ENCODE assay signal across 22 cellular contexts in genomic region chr7:101519324-101520017, GRCh38.
DNase-seq lines count a peak whose midpoint lies in the region; ATAC-seq, FAIRE-seq and TF ChIP-seq lines count a peak whose summit lies in the region.
"Had no signal": no experiment of that assay in that cellular context is flagged by ENCODE, and none has a peak within 500 bp of the region (broad histone marks: within the 10 kb centered on the region; RNA-seq: fewer than 3 reads in every experiment).

No MANE protein-coding gene starts in this region.

- no peaks in the 10 kb centered on the region for H3K9me3 ChIP-seq in astrocyte (ENCODE audit: insufficient read depth, low read depth, low read length)

- no peaks in the 10 kb centered on the region for H4K20me1 ChIP-seq in astrocyte (ENCODE audit: insufficient read depth, low read length)

- H3K79me2 ChIP-seq in astrocyte (ENCODE audit: insufficient read depth, low read length): no peaks in the 10 kb centered on the region

- ATAC-seq in GM21825 (IDR thresholded peaks at IDR 0.05; ENCODE audit: unreplicated experiment): no peak
- no peak for ATAC-seq in GM18498 (IDR thresholded peaks at IDR 0.05; ENCODE audit: unreplicated experiment)

- H3K36me3 Mint-ChIP-seq in astrocyte (ENCODE audit: low read depth, unreplicated experiment): peaks cover 2% of the 10 kb centered on the region
- H3K36me3 Mint-ChIP-seq in MCF 10A (ENCODE audit: insufficient read depth, unreplicated experiment): no peaks in the 10 kb centered on the region
- H3K36me3 Mint-ChIP-seq: immature natural killer cell had no signal

- H3K4me1 Mint-ChIP-seq in astrocyte (ENCODE audit: low read depth, unreplicated experiment): no peaks in the 10 kb centered on the region
- no peaks in the 10 kb centered on the region for H3K4me1 Mint-ChIP-seq in MCF 10A (ENCODE audit: insufficient read depth, unreplicated experiment)
- H3K4me1 Mint-ChIP-seq: immature natural killer cell had no signal

- H3K27ac Mint-ChIP-seq in astrocyte (ENCODE audit: unreplicated experiment): no peak overlapping the region
- H3K27ac Mint-ChIP-seq in MCF 10A (ENCODE audit: low read depth, unreplicated experiment): no peak overlapping the region
- H3K27ac Mint-ChIP-seq: CD4-positive, alpha-beta T cell; immature natural killer cell had no signal

- H3K4me3 ChIP-seq in astrocyte (ENCODE audit: insufficient read depth, low read depth, low read length): no peak overlapping the region
- H3K4me3 ChIP-seq: breast epithelium, sigmoid colon had no signal

- H2AFZ ChIP-seq in astrocyte (ENCODE audit: low read depth, low read length): no peak overlapping the region

- no peaks in the 10 kb centered on the region for H3K36me3 ChIP-seq in astrocyte (ENCODE audit: insufficient read depth, low read length)
- H3K36me3 ChIP-seq: breast epithelium, sigmoid colon had no signal

- H3K4me3 Mint-ChIP-seq in astrocyte (ENCODE audit: unreplicated experiment): no peak overlapping the region
- H3K4me3 Mint-ChIP-seq in MCF 10A (ENCODE audit: unreplicated experiment): no peak overlapping the region
- H3K4me3 Mint-ChIP-seq: CD4-positive, alpha-beta T cell; immature natural killer cell had no signal

- peak; percentile 87 for DNase-seq in AG09319 (ENCODE audit: extremely low read depth, low read depth)
- DNase-seq in GOT3 (lab: John Stamatoyannopoulos, UW): peak; percentile 26
- peak; percentile 60 for DNase-seq in astrocyte (ENCODE audit: low read depth)
- DNase-seq in iris pigment epithelial cell (ENCODE audit: low read depth): peak; percentile 40
- no peak for DNase-seq in NCI-H1694 (lab: John Stamatoyannopoulos, UW)
- DNase-seq in MCF 10A (ENCODE audit: unreplicated experiment): no peak
- DNase-seq: activated CD4-positive, CD25-positive, alpha-beta regulatory T cell treated with anti-CD3 and anti-CD28 coated beads, Interleukin-2, amount 50 U/mL, for 72 hours; activated naive CD4-positive, alpha-beta T cell; CD4-positive, alpha-beta T cell; DND-41; effector CD8-positive, alpha-beta T cell; immature natural killer cell; NCI-H146; NCI-H774; nucleus accumbens; RPMI8226; sigmoid colon; T-helper 1 cell had no signal

- H3K27me3 Mint-ChIP-seq in astrocyte (ENCODE audit: low read depth, unreplicated experiment): peaks cover 41% of the 10 kb centered on the region
- H3K27me3 Mint-ChIP-seq in MCF 10A (ENCODE audit: insufficient read depth, unreplicated experiment): peaks cover 67% of the 10 kb centered on the region
- H3K27me3 Mint-ChIP-seq: CD4-positive, alpha-beta T cell had no signal

- no peak overlapping the region for H3K9ac ChIP-seq in astrocyte (ENCODE audit: low read length)

- H3K27ac ChIP-seq in astrocyte (ENCODE audit: low read depth, low read length): no peak overlapping the region
- H3K27ac ChIP-seq: breast epithelium, sigmoid colon had no signal

- CTCF ChIA-PET in MCF 10A (lab: Yijun Ruan, JAX): interaction anchor here (0.5 to 1.4 kb wide), 8 partner anchors 10 to 228 kb away, joined by 3 to 7 read pairs (median 3); partner anchors contain the start of gene COL26A1

- H3K9me3 Mint-ChIP-seq in astrocyte (ENCODE audit: unreplicated experiment): peaks cover 3% of the 10 kb centered on the region
- H3K9me3 Mint-ChIP-seq in MCF 10A (ENCODE audit: unreplicated experiment): peaks cover 6% of the 10 kb centered on the region
- H3K9me3 Mint-ChIP-seq: CD4-positive, alpha-beta T cell; immature natural killer cell had no signal

- H3K27me3 ChIP-seq in astrocyte (ENCODE audit: insufficient read depth, low read length): peaks cover 28% of the 10 kb centered on the region
- H3K27me3 ChIP-seq: breast epithelium had no signal

- POLR2A ChIA-PET in MCF 10A (lab: Yijun Ruan, JAX): no interaction called here

- TF ChIP-seq CTCF in AG09319 (IDR thresholded peaks at IDR 0.05; ENCODE audit: low read depth, low read length) (no peak), astrocyte (IDR thresholded peaks at IDR 0.05; ENCODE audit: insufficient read depth, low read depth, low read length) (no peak), MCF 10A (IDR thresholded peaks at IDR 0.05; ENCODE audit: unreplicated experiment) (no peak)

- intact Hi-C loops in MCF 10A (cut with micrococcal nuclease): no loop called here

- no peaks in the 10 kb centered on the region for H3K4me1 ChIP-seq in astrocyte (ENCODE audit: insufficient read depth, low read length)
- H3K4me1 ChIP-seq: breast epithelium, sigmoid colon had no signal

- H3K4me2 ChIP-seq in astrocyte (ENCODE audit: low read length): no peak overlapping the region

- FAIRE-seq in astrocyte (lab: Jason Lieb, UNC): no peak
- FAIRE-seq: GM12891 had no signal

- no TSS peak for BruUV-seq in MCF 10A (replicated peaks; lab: Mats Ljungman, UMichigan)

Comparison
In these comparisons a context has a peak if more than half of its experiments do, and no peak if none do; other contexts are left out.
1. DNase-seq: peak in AG09319 (single experiment), GOT3 (single experiment), astrocyte (single experiment) and iris pigment epithelial cell (single experiment); none in NCI-H1694 (single experiment) and MCF 10A (single experiment).